ENCODE assay signal across 13 cellular contexts in genomic region chr13:46489586-46490023, GRCh38.
DNase-seq lines count a peak whose midpoint lies in the region; ATAC-seq and TF ChIP-seq lines count a peak whose summit lies in the region.
"Had no signal": no experiment of that assay in that cellular context is flagged by ENCODE, and none has a peak within 500 bp of the region (broad histone marks: within the 10 kb centered on the region; RNA-seq: fewer than 3 reads in every experiment).

No MANE protein-coding gene starts in this region.

- H3K27ac Mint-ChIP-seq in chondrocyte (ENCODE audit: unreplicated experiment), result peak overlapping the region; percentile 94

- H3K4me3 Mint-ChIP-seq in chondrocyte (ENCODE audit: unreplicated experiment), result peak overlapping the region; percentile 37
- H3K4me3 Mint-ChIP-seq: neural crest cell had no signal

- ATAC-seq in IMR-90 (ENCODE audit: low read depth), result peak; percentile 44

- no peaks in the 10 kb centered on the region for H3K36me3 ChIP-seq in ACC112 (ENCODE audit: insufficient read depth, low read length)
- H3K36me3 ChIP-seq in IMR-90 (ENCODE audit: control insufficient read depth, insufficient read depth, low read length), result no peaks in the 10 kb centered on the region
- H3K36me3 ChIP-seq: colonic mucosa had no signal

- no TSS peak for BruUV-seq in IMR-90 (replicated peaks; lab: Mats Ljungman, UMichigan)

- CTCF ChIA-PET in IMR-90 (lab: Yijun Ruan, JAX), result no interaction called here

- in situ Hi-C loops in IMR-90 (cut with MboI; ENCODE audit: low sequenced_read_pairs), result loop anchor here (10.0 kb wide), 1 partner anchor 235 kb away; no protein-coding TSS in a partner anchor

- H4K5ac ChIP-seq in IMR-90 (ENCODE audit: low read depth, low read length), result no peak overlapping the region

- no peak for TF ChIP-seq RAD21 in IMR-90 (IDR thresholded peaks at IDR 0.05; ENCODE audit: low read length)

- H2BK20ac ChIP-seq in IMR-90 (ENCODE audit: low read depth, low read length), result no peak overlapping the region

- H2AK9ac ChIP-seq in IMR-90 (replicated peaks; ENCODE audit: low read depth, low read length, poor library complexity), result no peak overlapping the region

- no peaks in the 10 kb centered on the region for H4K20me1 ChIP-seq in IMR-90 (ENCODE audit: insufficient read depth, low read length)

- no peak overlapping the region for H2BK120ac ChIP-seq in IMR-90 (ENCODE audit: low read depth, low read length)

- no peak overlapping the region for H3K56ac ChIP-seq in IMR-90 (ENCODE audit: extremely low read depth, insufficient read depth, low read length)

- peaks cover 9% of the 10 kb centered on the region for H3K9me3 ChIP-seq in IMR-90 (ENCODE audit: control insufficient read depth, insufficient read depth, low read length)
- H3K9me3 ChIP-seq: colonic mucosa had no signal

- peaks cover 10% of the 10 kb centered on the region for H3K9me3 Mint-ChIP-seq in chondrocyte (ENCODE audit: low read depth)

- no peak overlapping the region for H3K23ac ChIP-seq in IMR-90 (ENCODE audit: low read depth, low read length)

- no peak for TF ChIP-seq CTCF in IMR-90 (conservative IDR thresholded peaks at IDR 0.05; ENCODE audit: low read depth, low read length)
- no peak for TF ChIP-seq CTCF in chondrocyte (IDR thresholded peaks at IDR 0.05)
- TF ChIP-seq CTCF in lower leg skin (IDR thresholded peaks at IDR 0.05), result no peak

- peak; percentile 67 for DNase-seq in IMR-90
- DNase-seq in chondrocyte (ENCODE audit: low spot score), result no peak
- peak; percentile 70 to 89 for DNase-seq in lower leg skin (ENCODE audit: low spot score in 2 of 2)
- no peak for DNase-seq in activated CD8-positive, alpha-beta memory T cell treated with anti-CD3 and anti-CD28 coated beads for 24 hours
- no peak for DNase-seq in NCI-H146 (lab: John Stamatoyannopoulos, UW)
- no peak for DNase-seq in OCI-M2 (lab: John Stamatoyannopoulos, UW; ENCODE audit: unreplicated experiment)
- DNase-seq in stimulated activated CD4-positive, alpha-beta T cell treated with anti-CD3 and anti-CD28 coated beads, Interleukin-2, amount 100 ng/mL, for 24 hours, result no peak
- DNase-seq: activated T-cell treated with anti-CD3 and anti-CD28 coated beads, Interleukin-2, amount 50 U/mL, for 48 hours; colonic mucosa; trophoblast cell had no signal

- H3K27me3 ChIP-seq in ACC112 (ENCODE audit: insufficient read depth, low read length) (no peaks in the 10 kb centered on the region), IMR-90 (ENCODE audit: control insufficient read depth, insufficient read depth, low read length) (no peaks in the 10 kb centered on the region)
- H3K27me3 ChIP-seq: colonic mucosa had no signal

- H2BK5ac ChIP-seq in IMR-90 (ENCODE audit: low read depth, low read length, poor library complexity, severe bottlenecking), result no peak overlapping the region

- H2AFZ ChIP-seq in ACC112 (ENCODE audit: low read length, unreplicated experiment) (peak overlapping the region; percentile 17), IMR-90 (replicated peaks; ENCODE audit: low read length, poor library complexity) (no peak overlapping the region)

- WGBS in IMR-90 (ENCODE audit: extremely low coverage in 2 of 2, insufficient read length in 1 of 2), 2 experiments, result no CpG with 5 or more reads among the region's 5 CpGs
- WGBS in lower leg skin, 2 donors, result 35 to 43% methylated on average over 5 of the region's 5 CpGs

- H3K4ac ChIP-seq in IMR-90 (ENCODE audit: low read depth, low read length), result no peak overlapping the region

- peak overlapping the region; percentile 76 for H3K27ac ChIP-seq in ACC112 (ENCODE audit: low read depth, low read length)
- H3K27ac ChIP-seq in IMR-90 (ENCODE audit: insufficient read depth, low read length), result no peak overlapping the region
- H3K27ac ChIP-seq: C4-2B, colonic mucosa had no signal

- peaks cover 46% of the 10 kb centered on the region for H3K4me1 Mint-ChIP-seq in chondrocyte (ENCODE audit: low read depth)

- no peak overlapping the region for H3K9ac ChIP-seq in IMR-90 (ENCODE audit: low read depth, low read length)

- no peak overlapping the region for H4K91ac ChIP-seq in IMR-90 (ENCODE audit: insufficient read depth, low read depth, low read length)

- no peak overlapping the region for H2BK15ac ChIP-seq in IMR-90 (ENCODE audit: low read depth, low read length)

- H3K4me2 ChIP-seq in IMR-90 (ENCODE audit: low read depth, low read length), result peak overlapping the region; percentile 57

- no peak overlapping the region for H3K18ac ChIP-seq in IMR-90 (ENCODE audit: low read depth, low read length)

- dilution Hi-C loops in IMR-90 (cut with HindIII; ENCODE audit: low sequenced_read_pairs, unreplicated experiment), result no loop called here

- no peaks in the 10 kb centered on the region for H3K79me2 ChIP-seq in ACC112 (ENCODE audit: control insufficient read depth, insufficient read depth, low read length, unreplicated experiment)

- POLR2A ChIA-PET in IMR-90 (lab: Charles Lee; ENCODE audit: unreplicated experiment), result no interaction called here

- no peak overlapping the region for H3K14ac ChIP-seq in IMR-90 (replicated peaks; ENCODE audit: low read depth, low read length)

- H3K4me3 ChIP-seq in ACC112 (ENCODE audit: low read depth, low read length) (peak overlapping the region; percentile 51), IMR-90 (ENCODE audit: insufficient read depth, low read depth, low read length) (no peak overlapping the region), lower leg skin (ENCODE audit: low read depth, poor library complexity, severe bottlenecking) (no peak overlapping the region)
- H3K4me3 ChIP-seq: colonic mucosa had no signal

- no peaks in the 10 kb centered on the region for H3K27me3 Mint-ChIP-seq in chondrocyte (ENCODE audit: low read depth)

- peaks cover 18% of the 10 kb centered on the region for H3K4me1 ChIP-seq in ACC112 (ENCODE audit: control insufficient read depth, insufficient read depth, low read length, unreplicated experiment)
- peaks cover 2% of the 10 kb centered on the region; the same call in 1 of the 2 replicates for H3K4me1 ChIP-seq in IMR-90 (ENCODE audit: control insufficient read depth, insufficient read depth, low read length)
- H3K4me1 ChIP-seq: colonic mucosa had no signal

- H3K36me3 Mint-ChIP-seq in chondrocyte (ENCODE audit: low read depth), result peaks cover 2% of the 10 kb centered on the region

- intact Hi-C loops in IMR-90 (cut with micrococcal nuclease), result loop anchor here (5.0 kb wide), 1 partner anchor 128 kb away; no protein-coding TSS in a partner anchor
- intact Hi-C loops in lower leg skin (cut with DNase I; ENCODE audit: low total_unique reads), result loop anchor here (10.0 kb wide), 1 partner anchor 235 kb away; no protein-coding TSS in a partner anchor

- no peak overlapping the region for H2AK5ac ChIP-seq in IMR-90 (ENCODE audit: low read depth, low read length)

- H3K9me1 ChIP-seq in IMR-90 (ENCODE audit: insufficient read depth, low read length), result no peaks in the 10 kb centered on the region

- no peaks in the 10 kb centered on the region for H3K79me1 ChIP-seq in IMR-90 (ENCODE audit: low read depth in 1 of 2, low read length in 2 of 2)

- no peak for TF ChIP-seq POLR2A in IMR-90 (IDR thresholded peaks at IDR 0.05; ENCODE audit: low read depth, low read length)
- no peak for TF ChIP-seq POLR2A in lower leg skin (IDR thresholded peaks at IDR 0.05)

- no peak overlapping the region for H4K8ac ChIP-seq in IMR-90 (ENCODE audit: low read depth in 2 of 2, low read length in 2 of 2)

TF ChIP-seq in IMR-90, 13 proteins besides CTCF, POLR2A, EP300 and RAD21:
- TF ChIP-seq, protein P1, sequence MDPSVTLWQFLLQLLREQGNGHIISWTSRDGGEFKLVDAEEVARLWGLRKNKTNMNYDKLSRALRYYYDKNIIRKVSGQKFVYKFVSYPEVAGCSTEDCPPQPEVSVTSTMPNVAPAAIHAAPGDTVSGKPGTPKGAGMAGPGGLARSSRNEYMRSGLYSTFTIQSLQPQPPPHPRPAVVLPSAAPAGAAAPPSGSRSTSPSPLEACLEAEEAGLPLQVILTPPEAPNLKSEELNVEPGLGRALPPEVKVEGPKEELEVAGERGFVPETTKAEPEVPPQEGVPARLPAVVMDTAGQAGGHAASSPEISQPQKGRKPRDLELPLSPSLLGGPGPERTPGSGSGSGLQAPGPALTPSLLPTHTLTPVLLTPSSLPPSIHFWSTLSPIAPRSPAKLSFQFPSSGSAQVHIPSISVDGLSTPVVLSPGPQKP (IDR thresholded peaks at IDR 0.05; ENCODE audit: borderline replicate concordance, low read depth, low read length), result no peak
- TF ChIP-seq CEBPB (IDR thresholded peaks at IDR 0.05; ENCODE audit: low read depth, low read length), result peak; percentile 55; the same call in 1 of the 2 replicates
TF ChIP-seq in IMR-90: peak in this region for 1.

Comparison
In these comparisons a context has a peak if more than half of its experiments do, and no peak if none do; other contexts are left out.
1. DNase-seq: peak in IMR-90 (single experiment) and lower leg skin (2 of 2); none in chondrocyte (single experiment), activated CD8-positive, alpha-beta memory T cell treated with anti-CD3 and anti-CD28 coated beads for 24 hours (single experiment), NCI-H146 (single experiment), OCI-M2 (single experiment) and stimulated activated CD4-positive, alpha-beta T cell treated with anti-CD3 and anti-CD28 coated beads, Interleukin-2, amount 100 ng/mL, for 24 hours (0 of 2).